In the genomic region with DNA sequence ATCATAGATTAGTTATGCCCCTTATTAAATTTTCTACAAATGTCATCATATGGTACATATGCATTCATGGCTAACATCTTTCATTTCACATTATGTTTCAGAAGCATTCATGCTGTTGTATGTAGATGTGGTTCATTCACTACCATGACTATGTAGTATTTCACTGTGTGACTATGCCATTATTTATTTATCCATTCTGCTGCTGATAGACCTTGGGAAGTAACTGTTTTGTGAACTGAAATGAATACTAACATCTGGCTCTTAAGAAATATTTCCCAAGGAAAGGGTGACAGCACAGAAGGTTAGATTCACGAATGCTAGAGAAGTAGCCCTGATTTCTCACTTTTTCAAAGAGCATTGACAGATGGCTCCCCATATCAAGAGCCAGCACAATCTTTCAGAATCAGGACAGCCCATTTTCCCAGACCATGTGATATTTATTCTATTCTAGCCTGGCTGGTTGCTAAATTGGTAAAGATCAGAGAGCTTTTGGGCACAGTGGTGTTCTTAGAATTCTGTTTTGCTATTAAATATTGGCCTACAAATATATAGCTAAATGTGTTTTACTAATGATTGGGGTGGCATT, we compare ENCODE assay signal across 18 cellular contexts.
DNase-seq lines count a peak whose midpoint lies in the region; ATAC-seq and TF ChIP-seq lines count a peak whose summit lies in the region.
"Had no signal": no experiment of that assay in that cellular context is flagged by ENCODE, and none has a peak within 500 bp of the region (broad histone marks: within the 10 kb centered on the region; RNA-seq: fewer than 3 reads in every experiment).

No MANE protein-coding gene starts in this region.

- no peak overlapping the region for H3K27ac ChIP-seq in body of pancreas
- H3K27ac ChIP-seq: 22Rv1, A549, C4-2B had no signal

- DNase-seq in NCI-H1092 treated with DMSO at 0.1 percent for 48 hours (lab: John Stamatoyannopoulos, UW), result peak; percentile 17
- DNase-seq in NCI-H1092 (lab: John Stamatoyannopoulos, UW), result no peak
- DNase-seq in DMS 273 (lab: John Stamatoyannopoulos, UW; ENCODE audit: unreplicated experiment), result peak; percentile 79
- peak; percentile 92 for DNase-seq in NCI-H2171 treated with DMSO at 0.1 percent for 48 hours (lab: John Stamatoyannopoulos, UW)
- no peak for DNase-seq in body of pancreas
- no peak for DNase-seq in NOMO-1 treated with DMSO at 0.1 percent for 48 hours (lab: John Stamatoyannopoulos, UW; ENCODE audit: unreplicated experiment)
- DNase-seq in HUDEP-2 (lab: John Stamatoyannopoulos, UW; ENCODE audit: unreplicated experiment in 76 of 76), result no peak
- DNase-seq: AML-193; CD4-positive, alpha-beta T cell; DMS53; DND-41; EL; HCEC 1CT had no signal

- intact Hi-C loops in body of pancreas (cut with DNase I), result no loop called here

- no peak for TF ChIP-seq CTCF in body of pancreas (IDR thresholded peaks at IDR 0.05)

- ATAC-seq in body of pancreas (peak; percentile 81), GM21390 (IDR thresholded peaks at IDR 0.05; ENCODE audit: unreplicated experiment) (no peak)
- ATAC-seq: A549, GM23338 had no signal

- H3K27me3 ChIP-seq in body of pancreas, result no peaks in the 10 kb centered on the region

- H3K9me3 ChIP-seq in body of pancreas, result no peaks in the 10 kb centered on the region
- H3K9me3 ChIP-seq: A549 had no signal

- H3K4me1 ChIP-seq in body of pancreas, result peaks cover 17% of the 10 kb centered on the region
- H3K4me1 ChIP-seq: A549 had no signal

- H3K36me3 ChIP-seq in body of pancreas (replicated peaks in 1 of 2; ENCODE audit: insufficient read depth in 1 of 2, low read depth in 2 of 2), result no peaks in the 10 kb centered on the region

- WGBS in body of pancreas, 2 donors, result 28 to 31% methylated on average over 1 of the region's 1 CpG

- no peak overlapping the region for H3K4me3 ChIP-seq in body of pancreas
- H3K4me3 ChIP-seq: A549, GM23338 had no signal

- no peak for TF ChIP-seq POLR2A in body of pancreas (IDR thresholded peaks at IDR 0.05)

Comparison
In these comparisons a context has a peak if more than half of its experiments do, and no peak if none do; other contexts are left out.
1. DNase-seq: peak in NCI-H1092 treated with DMSO at 0.1 percent for 48 hours (single experiment), DMS 273 (single experiment) and NCI-H2171 treated with DMSO at 0.1 percent for 48 hours (single experiment); none in NCI-H1092 (single experiment), body of pancreas (0 of 4), NOMO-1 treated with DMSO at 0.1 percent for 48 hours (single experiment) and HUDEP-2 (0 of 76).